In the genomic region with DNA sequence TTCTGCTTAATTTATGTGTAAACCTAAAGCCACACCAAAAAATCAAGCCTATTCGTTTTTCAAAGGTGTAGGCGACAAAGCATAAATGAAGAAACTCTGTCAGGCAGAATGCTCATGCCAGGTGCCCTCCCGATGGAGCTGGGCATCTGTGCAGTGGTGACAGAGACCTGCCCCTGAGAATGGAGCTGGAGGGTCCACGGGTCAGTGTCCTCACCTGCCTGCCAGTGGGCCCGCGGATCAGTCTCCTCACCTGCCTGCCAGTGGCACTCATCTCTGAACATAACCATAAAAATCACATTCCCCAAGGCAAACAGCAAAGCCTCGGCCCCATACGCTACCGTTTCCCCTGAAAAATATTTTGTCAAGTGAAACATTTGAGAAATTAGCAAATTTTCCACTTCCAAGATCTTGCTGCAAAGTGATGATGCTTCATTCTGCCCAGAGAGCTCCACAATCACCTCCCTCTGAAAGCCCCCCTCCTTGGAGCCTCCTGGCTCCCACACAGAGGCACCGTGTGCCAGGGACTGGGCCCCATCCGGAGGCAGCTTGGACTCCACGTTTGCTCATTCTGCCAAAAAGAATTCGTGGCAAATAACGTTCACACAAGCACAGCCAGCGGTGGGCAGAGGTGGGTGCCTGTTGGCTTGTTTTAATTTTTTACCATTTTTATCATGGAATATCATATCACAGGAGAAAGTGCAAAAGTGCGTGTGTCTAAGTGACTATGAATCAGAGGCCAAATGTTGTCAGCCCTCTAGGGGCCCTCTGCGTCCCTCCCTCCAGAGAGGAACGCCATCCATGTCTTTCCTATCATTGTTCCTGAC, we compare ENCODE assay signal across 16 cellular contexts.
DNase-seq lines count a peak whose midpoint lies in the region; ATAC-seq and TF ChIP-seq lines count a peak whose summit lies in the region.
"Had no signal": no experiment of that assay in that cellular context is flagged by ENCODE, and none has a peak within 500 bp of the region (broad histone marks: within the 10 kb centered on the region; RNA-seq: fewer than 3 reads in every experiment).

No MANE protein-coding gene starts in this region.

- H3K4me3 Mint-ChIP-seq in chondrocyte (ENCODE audit: unreplicated experiment) = no peak overlapping the region
- H3K4me3 Mint-ChIP-seq in mesothelial cell of epicardium = no peak overlapping the region
- H3K4me3 Mint-ChIP-seq: CD14-positive monocyte had no signal

- no peaks in the 10 kb centered on the region for H3K4me1 Mint-ChIP-seq in chondrocyte (ENCODE audit: low read depth)
- no peaks in the 10 kb centered on the region for H3K4me1 Mint-ChIP-seq in mesothelial cell of epicardium
- H3K4me1 Mint-ChIP-seq: CD14-positive monocyte had no signal

- H3K4me1 ChIP-seq in left ventricle myocardium inferior (no peaks in the 10 kb centered on the region), suprapubic skin (no peaks in the 10 kb centered on the region), gastrocnemius medialis (no peaks in the 10 kb centered on the region)

- TF ChIP-seq POLR2A in suprapubic skin (IDR thresholded peaks at IDR 0.05) = no peak
- no peak for TF ChIP-seq POLR2A in gastrocnemius medialis (IDR thresholded peaks at IDR 0.05)

- WGBS in suprapubic skin = 63% methylated on average over 18 of the region's 18 CpGs

- H3K36me3 ChIP-seq in left ventricle myocardium inferior (no peaks in the 10 kb centered on the region), suprapubic skin (no peaks in the 10 kb centered on the region), gastrocnemius medialis (no peaks in the 10 kb centered on the region)

- H3K9me3 ChIP-seq in left ventricle myocardium inferior (replicated peaks) = peaks cover 14% of the 10 kb centered on the region
- H3K9me3 ChIP-seq in suprapubic skin = no peaks in the 10 kb centered on the region
- no peaks in the 10 kb centered on the region for H3K9me3 ChIP-seq in gastrocnemius medialis

- H3K27ac Mint-ChIP-seq in chondrocyte (ENCODE audit: unreplicated experiment) = no peak overlapping the region
- no peak overlapping the region for H3K27ac Mint-ChIP-seq in mesothelial cell of epicardium
- H3K27ac Mint-ChIP-seq: CD14-positive monocyte had no signal

- peaks cover 100% of the 10 kb centered on the region for H3K27me3 ChIP-seq in left ventricle myocardium inferior (ENCODE audit: low read depth)
- H3K27me3 ChIP-seq in suprapubic skin = peaks cover 74% of the 10 kb centered on the region
- peaks cover 39 to 49% (median 39%) of the 10 kb centered on the region in 3 donors for H3K27me3 ChIP-seq in gastrocnemius medialis

- peaks cover 6% of the 10 kb centered on the region for H3K9me3 Mint-ChIP-seq in chondrocyte (ENCODE audit: low read depth)
- peaks cover 3% of the 10 kb centered on the region for H3K9me3 Mint-ChIP-seq in mesothelial cell of epicardium

- no peak for ATAC-seq in Right ventricle myocardium superior (ENCODE audit: poor library complexity)
- ATAC-seq in HG02885 (IDR thresholded peaks at IDR 0.05; ENCODE audit: poor library complexity, unreplicated experiment) = no peak
- no peak for ATAC-seq in gastrocnemius medialis

- H3K4me3 ChIP-seq in left ventricle myocardium inferior = no peak overlapping the region
- H3K4me3 ChIP-seq in suprapubic skin = no peak overlapping the region
- H3K4me3 ChIP-seq in gastrocnemius medialis = no peak overlapping the region

- in situ Hi-C loops in gastrocnemius medialis (cut with MboI; ENCODE audit: low sequenced_read_pairs in 4 of 4) = no loop called here

- DNase-seq in Right ventricle myocardium superior (peak; percentile 17), left ventricle myocardium inferior (no peak), chondrocyte (ENCODE audit: low spot score) (peak; percentile 63), mesothelial cell of epicardium (ENCODE audit: low spot score in 2 of 2, unreplicated experiment in 2 of 2) (peak; percentile 17 to 19), suprapubic skin (ENCODE audit: low spot score in 2 of 2) (peak; percentile 43 to 65), HuH-7.5 (ENCODE audit: low spot score) (no peak), gastrocnemius medialis (no peak)
- DNase-seq: GOT3, NCI-H1436, NCI-H2029 treated with DMSO at 0.1 percent for 48 hours, NCI-H748 treated with DMSO at 0.1 percent for 48 hours, OCI-M1, RPMI8226 had no signal

- no peak for TF ChIP-seq EP300 in suprapubic skin (IDR thresholded peaks at IDR 0.05)

- peaks cover 12% of the 10 kb centered on the region for H3K27me3 Mint-ChIP-seq in chondrocyte (ENCODE audit: low read depth)
- peaks cover 31% of the 10 kb centered on the region for H3K27me3 Mint-ChIP-seq in mesothelial cell of epicardium (ENCODE audit: low read depth)

- intact Hi-C loops in Right ventricle myocardium superior (cut with DNase I) = no loop called here
- intact Hi-C loops in left ventricle myocardium inferior (cut with micrococcal nuclease) = no loop called here
- intact Hi-C loops in gastrocnemius medialis (cut with DNase I; ENCODE audit: low total_unique reads) = no loop called here

- H3K36me3 Mint-ChIP-seq in chondrocyte (ENCODE audit: low read depth) = no peaks in the 10 kb centered on the region
- no peaks in the 10 kb centered on the region for H3K36me3 Mint-ChIP-seq in mesothelial cell of epicardium
- H3K36me3 Mint-ChIP-seq: CD14-positive monocyte had no signal

- H3K27ac ChIP-seq in left ventricle myocardium inferior (replicated peaks) (no peak overlapping the region), suprapubic skin (no peak overlapping the region), gastrocnemius medialis (no peak overlapping the region)
- H3K27ac ChIP-seq: KMS-11 had no signal

- no peak for TF ChIP-seq CTCF in left ventricle myocardium inferior (IDR thresholded peaks at IDR 0.05; ENCODE audit: borderline replicate concordance)
- no peak for TF ChIP-seq CTCF in chondrocyte (IDR thresholded peaks at IDR 0.05)
- no peak for TF ChIP-seq CTCF in mesothelial cell of epicardium (IDR thresholded peaks at IDR 0.05; ENCODE audit: unreplicated experiment)
- TF ChIP-seq CTCF in suprapubic skin (IDR thresholded peaks at IDR 0.05) = no peak
- no peak for TF ChIP-seq CTCF in gastrocnemius medialis (IDR thresholded peaks at IDR 0.05 in 4 of 5, conservative IDR thresholded peaks at IDR 0.05 in 1 of 5)

Comparison
In these comparisons a context has a peak if more than half of its experiments do, and no peak if none do; other contexts are left out.
1. DNase-seq: peak in Right ventricle myocardium superior (single experiment), chondrocyte (single experiment), mesothelial cell of epicardium (2 of 2) and suprapubic skin (2 of 2); none in left ventricle myocardium inferior (single experiment), HuH-7.5 (single experiment) and gastrocnemius medialis (0 of 2).